19 cellular contexts compared by ENCODE assay signal in genomic region chr19:30131246-30131645, GRCh38.
DNase-seq lines count a peak whose midpoint lies in the region; ATAC-seq, FAIRE-seq and TF ChIP-seq lines count a peak whose summit lies in the region.
"Had no signal": no experiment of that assay in that cellular context is flagged by ENCODE, and none has a peak within 500 bp of the region (broad histone marks: within the 10 kb centered on the region; RNA-seq: fewer than 3 reads in every experiment).

No MANE protein-coding gene starts in this region.

- H2BK12ac ChIP-seq in H1 (ENCODE audit: low read depth, low read length): no peak overlapping the region

- TF ChIP-seq EP300 in H1 (IDR thresholded peaks at IDR 0.05; ENCODE audit: borderline replicate concordance in 1 of 2, low read depth in 2 of 2, low read length in 2 of 2): no peak

- H2BK15ac ChIP-seq in H1 (ENCODE audit: low read length): 0 out of 2 replicates have a peak overlapping the region, but pooled peaks have one; percentile 16

- H2BK5ac ChIP-seq in H1 (ENCODE audit: low read depth, low read length): no peak overlapping the region

- H3K4me3 ChIP-seq in HEK293 (ENCODE audit: low read depth, low read length) (no peak overlapping the region), H1 (ENCODE audit: extremely low read depth in 1 of 4, insufficient read depth in 2 of 4, low read depth in 3 of 4, low read length in 4 of 4) (no peak overlapping the region), spleen (no peak overlapping the region)

- no peak overlapping the region for H3K23ac ChIP-seq in H1 (ENCODE audit: insufficient read length)

- POLR2A ChIA-PET in HEK293 (lab: Yijun Ruan, JAX) (interaction anchor here (0.6 kb wide), 1 partner anchor 25 kb away, joined by 3 read pairs; no protein-coding TSS in a partner anchor), H1 (lab: Charles Lee; ENCODE audit: partially characterized antibody) (no interaction called here)

- no peak for TF ChIP-seq RAD21 in H1 (IDR thresholded peaks at IDR 0.05 in 1 of 2, conservative IDR thresholded peaks at IDR 0.05 in 1 of 2; ENCODE audit: low read depth in 2 of 2, low read length in 2 of 2)

- 91% methylated on average over 5 of the region's 5 CpGs; no CpG with 5 or more reads in 1 of the 2 experiments for WGBS in H1 (ENCODE audit: extremely low coverage in 1 of 2, insufficient coverage in 1 of 2, insufficient read length in 1 of 2, insufficient replicate concordance in 2 of 2, low coverage in 1 of 2, low lambda C conversion rate in 2 of 2, missing lambda C conversion rate in 1 of 2), 2 experiments
- 82 to 90% (median 89%) methylated on average over 3 to 5 of the region's 5 CpGs for WGBS in spleen, 5 donors

- FAIRE-seq in H1 (lab: Jason Lieb, UNC): no peak
- FAIRE-seq: GM12891, GM18507 had no signal

- TF ChIP-seq CTCF in HEK293 (tag by site-specific recombination; IDR thresholded peaks at IDR 0.05): no peak
- TF ChIP-seq CTCF in H1 (IDR thresholded peaks at IDR 0.05; ENCODE audit: control extremely low read depth in 1 of 3, insufficient read depth in 1 of 3, low read depth in 1 of 3, low read length in 3 of 3): no peak
- TF ChIP-seq CTCF in spleen (IDR thresholded peaks at IDR 0.05 in 8 of 11, conservative IDR thresholded peaks at IDR 0.05 in 3 of 11): no peak
- TF ChIP-seq CTCF in CD14-positive monocyte (IDR thresholded peaks at IDR 0.05): no peak

- H3K79me2 ChIP-seq in H1 (ENCODE audit: control insufficient read depth in 1 of 2, insufficient read depth in 2 of 2, low read length in 2 of 2): no peaks in the 10 kb centered on the region

- H3K36me3 Mint-ChIP-seq in CD14-positive monocyte: no peaks in the 10 kb centered on the region
- H3K36me3 Mint-ChIP-seq in stimulated activated naive B cell treated with anti-CD40 and anti-IgM and Interleukin-4, amounts not matched to agents 10 μg/mL and 1 μg/mL and 100 μg/mL, for 72 hours: no peaks in the 10 kb centered on the region
- H3K36me3 Mint-ChIP-seq: CD4-positive, CD25-positive, alpha-beta regulatory T cell; CD8-positive, alpha-beta T cell had no signal

- H3K4me3 Mint-ChIP-seq in CD14-positive monocyte: no peak overlapping the region
- H3K4me3 Mint-ChIP-seq in stimulated activated naive B cell treated with anti-CD40 and anti-IgM and Interleukin-4, amounts not matched to agents 10 μg/mL and 1 μg/mL and 100 μg/mL, for 72 hours: no peak overlapping the region
- H3K4me3 Mint-ChIP-seq: CD4-positive, CD25-positive, alpha-beta regulatory T cell; CD8-positive, alpha-beta T cell had no signal

- ATAC-seq in stimulated activated naive B cell treated with anti-CD40 and anti-IgM and Interleukin-4, amounts not matched to agents 10 μg/mL and 1 μg/mL and 100 μg/mL, for 72 hours (replicated peaks): no peak
- ATAC-seq: CD8-positive, alpha-beta T cell had no signal

- H3K14ac ChIP-seq in H1 (ENCODE audit: insufficient read length): no peak overlapping the region

- no peak overlapping the region for H2BK20ac ChIP-seq in H1 (ENCODE audit: low read length)

- no peaks in the 10 kb centered on the region for H3K79me1 ChIP-seq in H1 (ENCODE audit: low read depth, low read length)

- no peaks in the 10 kb centered on the region; a peak in 1 of 7 replicates for H3K27me3 ChIP-seq in H1 (replicated peaks in 1 of 4; ENCODE audit: control insufficient read depth in 3 of 4, extremely low read depth in 1 of 4, insufficient read depth in 3 of 4, low read length in 3 of 4)
- H3K27me3 ChIP-seq in spleen (replicated peaks in 1 of 7): no peaks in the 10 kb centered on the region

- no peak overlapping the region for H4K8ac ChIP-seq in H1 (ENCODE audit: extremely low read depth, insufficient read depth, low read length)

- H3K27me3 Mint-ChIP-seq in CD14-positive monocyte (ENCODE audit: low read depth in 3 of 3): peaks cover 0 to 4% (median 0%) of the 10 kb centered on the region in 3 donors
- H3K27me3 Mint-ChIP-seq in stimulated activated naive B cell treated with anti-CD40 and anti-IgM and Interleukin-4, amounts not matched to agents 10 μg/mL and 1 μg/mL and 100 μg/mL, for 72 hours: peaks cover 0 to 5% of the 10 kb centered on the region in 2 donors
- H3K27me3 Mint-ChIP-seq: CD4-positive, CD25-positive, alpha-beta regulatory T cell had no signal

- no peak overlapping the region for H2AK5ac ChIP-seq in H1 (ENCODE audit: low read depth, low read length)

- peaks cover 0 to 1% (median 0%) of the 10 kb centered on the region in 7 donors for H3K9me3 Mint-ChIP-seq in CD14-positive monocyte
- H3K9me3 Mint-ChIP-seq in stimulated activated naive B cell treated with anti-CD40 and anti-IgM and Interleukin-4, amounts not matched to agents 10 μg/mL and 1 μg/mL and 100 μg/mL, for 72 hours: peaks cover 5 to 6% of the 10 kb centered on the region in 2 donors

- H3K9me3 ChIP-seq in HEK293 (ENCODE audit: control insufficient read depth, insufficient read depth, low read depth, low read length) (no peaks in the 10 kb centered on the region), H1 (ENCODE audit: insufficient read depth in 2 of 2, low read depth in 1 of 2, low read length in 1 of 2) (no peaks in the 10 kb centered on the region), spleen (no peaks in the 10 kb centered on the region)
- H3K9me3 ChIP-seq: Caco-2 had no signal

- intact Hi-C loops in spleen (cut with DNase I; ENCODE audit: low total_unique reads) (no loop called here), CD14-positive monocyte (cut with micrococcal nuclease) (no loop called here)

- no peak overlapping the region for H3K9ac ChIP-seq in H1 (replicated peaks in 1 of 4; ENCODE audit: extremely low read depth in 1 of 4, low read depth in 3 of 4, low read length in 3 of 4)

- no peak for TF ChIP-seq POLR2A in H1 (IDR thresholded peaks at IDR 0.05; ENCODE audit: control extremely low read depth in 1 of 2, low read depth in 2 of 2, low read length in 2 of 2)
- no peak for TF ChIP-seq POLR2A in spleen (IDR thresholded peaks at IDR 0.05)

- no peak overlapping the region for H4K91ac ChIP-seq in H1 (replicated peaks; ENCODE audit: insufficient read length, low read length)

- CTCF ChIA-PET in HEK293 (lab: Yijun Ruan, JAX) (interaction anchor here (0.8 kb wide), 1 partner anchor 275 kb away, joined by 3 read pairs; no protein-coding TSS in a partner anchor), H1 (lab: Charles Lee; ENCODE audit: partially characterized antibody) (interaction anchor here (0.6 kb wide), 1 partner anchor 48 kb away, joined by 3 read pairs; no protein-coding TSS in a partner anchor)

- H4K5ac ChIP-seq in H1 (ENCODE audit: insufficient read length, low read depth, low read length): no peak overlapping the region

- no peak overlapping the region for H2BK120ac ChIP-seq in H1 (replicated peaks; ENCODE audit: low read depth, low read length)

- H3K18ac ChIP-seq in H1 (ENCODE audit: extremely low read depth, low read length): no peak overlapping the region

- H3K4me1 ChIP-seq in HEK293 (ENCODE audit: control insufficient read depth, insufficient read depth, low read length) (no peaks in the 10 kb centered on the region), H1 (replicated peaks in 1 of 4; ENCODE audit: control insufficient read depth in 3 of 4, insufficient read depth in 4 of 4, low read length in 3 of 4) (peaks cover 0 to 9% (median 0%) of the 10 kb centered on the region in 4 experiments; a peak in 2 of 7 replicates), spleen (no peaks in the 10 kb centered on the region)
- H3K4me1 ChIP-seq: Caco-2 had no signal

- no peaks in the 10 kb centered on the region for H4K20me1 ChIP-seq in H1 (replicated peaks in 1 of 2; ENCODE audit: control insufficient read depth in 1 of 2, insufficient read depth in 2 of 2, low read length in 2 of 2)

- H3K27ac Mint-ChIP-seq in CD14-positive monocyte: no peak overlapping the region
- H3K27ac Mint-ChIP-seq in stimulated activated naive B cell treated with anti-CD40 and anti-IgM and Interleukin-4, amounts not matched to agents 10 μg/mL and 1 μg/mL and 100 μg/mL, for 72 hours: no peak overlapping the region
- H3K27ac Mint-ChIP-seq: CD4-positive, CD25-positive, alpha-beta regulatory T cell; CD8-positive, alpha-beta T cell had no signal

- H3K4me2 ChIP-seq in H1 (ENCODE audit: insufficient read depth in 1 of 2, low read depth in 2 of 2, low read length in 2 of 2): no peak overlapping the region

- H3K4ac ChIP-seq in H1 (replicated peaks; ENCODE audit: insufficient read length, low read depth, low read length): no peak overlapping the region

- no peaks in the 10 kb centered on the region for H3K4me1 Mint-ChIP-seq in CD14-positive monocyte
- no peaks in the 10 kb centered on the region for H3K4me1 Mint-ChIP-seq in stimulated activated naive B cell treated with anti-CD40 and anti-IgM and Interleukin-4, amounts not matched to agents 10 μg/mL and 1 μg/mL and 100 μg/mL, for 72 hours
- H3K4me1 Mint-ChIP-seq: CD4-positive, CD25-positive, alpha-beta regulatory T cell had no signal

- H3K23me2 ChIP-seq in H1 (ENCODE audit: low read depth, low read length): no peaks in the 10 kb centered on the region

- H3K56ac ChIP-seq in H1 (replicated peaks; ENCODE audit: insufficient read length, low read depth, low read length): no peak overlapping the region

- H3K36me3 ChIP-seq in HEK293 (ENCODE audit: control insufficient read depth in 2 of 2, insufficient read depth in 1 of 2, low read length in 2 of 2): no peaks in the 10 kb centered on the region
- H3K36me3 ChIP-seq in H1 (ENCODE audit: control insufficient read depth in 2 of 4, insufficient read depth in 4 of 4, low read length in 3 of 4): no peaks in the 10 kb centered on the region
- no peaks in the 10 kb centered on the region for H3K36me3 ChIP-seq in spleen

- H3K27ac ChIP-seq in HEK293 (ENCODE audit: extremely low read depth, low read depth, low read length) (no peak overlapping the region), H1 (ENCODE audit: low read depth, low read length) (no peak overlapping the region), spleen (no peak overlapping the region)

- no peak overlapping the region for H2AFZ ChIP-seq in H1 (ENCODE audit: low read length)

- DNase-seq in H1 (ENCODE audit: low read depth in 1 of 2, low spot score in 2 of 2): no peak
- peak; percentile 44 for DNase-seq in spleen
- no peak for DNase-seq in GDM1 (lab: John Stamatoyannopoulos, UW)
- DNase-seq in CD14-positive monocyte (ENCODE audit: low spot score): no peak
- no peak for DNase-seq in stimulated activated naive B cell treated with anti-CD40 and anti-IgM and Interleukin-4, amounts not matched to agents 10 μg/mL and 1 μg/mL and 100 μg/mL, for 72 hours
- DNase-seq: C1 segment of cervical spinal cord; CD4-positive, CD25-positive, alpha-beta regulatory T cell; CD8-positive, alpha-beta T cell; DMS153; DND-41; EL; GF-D8; GOT3; H7; HCEC 1CT had no signal

TF ChIP-seq in HEK293, 187 proteins besides CTCF, POLR2A, EP300 and RAD21 (continues in another document):
- TF ChIP-seq ZNF571 (tag by site-specific recombination; IDR thresholded peaks at IDR 0.05): no peak
- TF ChIP-seq ZNF175 (tag by site-specific recombination; IDR thresholded peaks at IDR 0.05): no peak
- peak; percentile 41; the same call in 1 of the 2 replicates for TF ChIP-seq ZFHX2 (tag by site-specific recombination; conservative IDR thresholded peaks at IDR 0.05)

TF ChIP-seq in H1, 55 proteins besides CTCF, POLR2A, EP300 and RAD21 (continues in another document):
- TF ChIP-seq ASH2L (IDR thresholded peaks at IDR 0.05; ENCODE audit: low read length) (no peak), SP4 (IDR thresholded peaks at IDR 0.05; ENCODE audit: low read length) (no peak), EZH2 (IDR thresholded peaks at IDR 0.05; ENCODE audit: low read depth, low read length, severe bottlenecking) (no peak), TAF1 (IDR thresholded peaks at IDR 0.05; ENCODE audit: low read depth, low read length) (no peak)
